In genomic region chr10:2214035-2214434, GRCh38 we compare ENCODE assay signal across 26 cellular contexts.
DNase-seq lines count a peak whose midpoint lies in the region; ATAC-seq and TF ChIP-seq lines count a peak whose summit lies in the region.
"Had no signal": no experiment of that assay in that cellular context is flagged by ENCODE, and none has a peak within 500 bp of the region (broad histone marks: within the 10 kb centered on the region; RNA-seq: fewer than 3 reads in every experiment).

No MANE protein-coding gene starts in this region.

- no peaks in the 10 kb centered on the region for H3K9me3 ChIP-seq in CD4-positive, alpha-beta T cell (ENCODE audit: control insufficient read depth, low read length)
- H3K9me3 ChIP-seq: left lung, pancreas, Peyer's patch, SK-N-SH, upper lobe of left lung had no signal

- no peak overlapping the region for H3K4me3 Mint-ChIP-seq in CD4-positive, alpha-beta T cell
- H3K4me3 Mint-ChIP-seq: activated CD4-positive, alpha-beta T cell treated with anti-CD3 and anti-CD28 coated beads, Interleukin-2, amount 10 ng/mL, durations not matched to agents 7 days and 5 days; activated naive CD8-positive, alpha-beta T cell; CD4-positive, CD25-positive, alpha-beta regulatory T cell; HFFc6; natural killer cell treated with Interleukin-12 subunit alpha and Interleukin-12 subunit beta and Interleukin-15 and Interleukin-18, amount 100 ng/mL, for 72 hours; T-helper 2 cell treated with Interferon-gamma antibody and Interleukin-4, amounts not matched to agents 5 μg/mL and 100 μg/mL, for 36 hours had no signal

- no peaks in the 10 kb centered on the region for H3K36me3 Mint-ChIP-seq in CD4-positive, alpha-beta T cell (ENCODE audit: low read depth)
- H3K36me3 Mint-ChIP-seq: activated naive CD8-positive, alpha-beta T cell; CD4-positive, CD25-positive, alpha-beta regulatory T cell; natural killer cell treated with Interleukin-12 subunit alpha and Interleukin-12 subunit beta and Interleukin-15 and Interleukin-18, amount 100 ng/mL, for 72 hours had no signal

- POLR2A ChIA-PET in CD4-positive, alpha-beta T cell (lab: Charles Lee): no interaction called here

- CTCF ChIA-PET in CD4-positive, alpha-beta T cell (lab: Charles Lee): no interaction called here

- DNase-seq in ACHN: peak; percentile 12
- DNase-seq in NCI-H460 (ENCODE audit: extremely low read depth, low read depth): peak; percentile 68
- DNase-seq in astrocyte of the hippocampus (ENCODE audit: low read depth, low spot score): peak; percentile 7
- peak; percentile 10 for DNase-seq in iris pigment epithelial cell (ENCODE audit: low read depth)
- DNase-seq in CD4-positive, alpha-beta T cell: no peak
- DNase-seq in GDM1 (lab: John Stamatoyannopoulos, UW): no peak
- DNase-seq in activated CD8-positive, alpha-beta memory T cell treated with anti-CD3 and anti-CD28 coated beads for 24 hours: no peak
- DNase-seq in AG08396 (ENCODE audit: low spot score): no peak
- DNase-seq: activated CD4-positive, alpha-beta T cell treated with anti-CD3 and anti-CD28 coated beads, Interleukin-2, amount 10 ng/mL, durations not matched to agents 7 days and 5 days; CD4-positive, CD25-positive, alpha-beta regulatory T cell; heart left ventricle; HFFc6; left lung; midbrain; NCI-H1436; NCI-H510A treated with DMSO at 0.1 percent for 48 hours; pancreas; Peyer's patch; right cardiac atrium; SK-N-SH; upper lobe of left lung; WERI-Rb-1 had no signal

- no peak overlapping the region for H3K27ac Mint-ChIP-seq in CD4-positive, alpha-beta T cell
- H3K27ac Mint-ChIP-seq: activated CD4-positive, alpha-beta T cell treated with anti-CD3 and anti-CD28 coated beads, Interleukin-2, amount 10 ng/mL, durations not matched to agents 7 days and 5 days; activated naive CD8-positive, alpha-beta T cell; activated T-helper 2 cell treated with anti-CD3 and anti-CD28 coated beads, Interferon-gamma antibody, Interleukin-2, Interleukin-4, amounts not matched to agents 10 μg/mL and 5 μg/mL and 100 μg/mL, durations not matched to agents 14 hours and 24 hours and 36 hours; CD4-positive, CD25-positive, alpha-beta regulatory T cell; HFFc6; natural killer cell treated with Interleukin-12 subunit alpha and Interleukin-12 subunit beta and Interleukin-15 and Interleukin-18, amount 100 ng/mL, for 72 hours; T-helper 2 cell treated with Interferon-gamma antibody and Interleukin-4, amounts not matched to agents 5 μg/mL and 100 μg/mL, for 36 hours had no signal

- H3K27ac ChIP-seq in CD4-positive, alpha-beta T cell (ENCODE audit: low read depth, low read length): no peak overlapping the region
- H3K27ac ChIP-seq: heart left ventricle, left lung, pancreas, Peyer's patch, upper lobe of left lung, WERI-Rb-1 had no signal

- no peak for ATAC-seq in CD4-positive, alpha-beta T cell (ENCODE audit: poor library complexity)
- ATAC-seq: heart left ventricle; left lung; natural killer cell treated with Interleukin-12 subunit alpha and Interleukin-12 subunit beta and Interleukin-15 and Interleukin-18, amount 100 ng/mL, for 72 hours; pancreas; right cardiac atrium had no signal

- no peak for TF ChIP-seq CTCF in CD4-positive, alpha-beta T cell (IDR thresholded peaks at IDR 0.05)

- no peaks in the 10 kb centered on the region for H3K4me1 Mint-ChIP-seq in CD4-positive, alpha-beta T cell (ENCODE audit: low read depth)
- H3K4me1 Mint-ChIP-seq: activated CD4-positive, alpha-beta T cell treated with anti-CD3 and anti-CD28 coated beads, Interleukin-2, amount 10 ng/mL, durations not matched to agents 7 days and 5 days; CD4-positive, CD25-positive, alpha-beta regulatory T cell had no signal

- H3K27me3 ChIP-seq in CD4-positive, alpha-beta T cell (ENCODE audit: control insufficient read depth, insufficient read depth, low read length): no peaks in the 10 kb centered on the region
- H3K27me3 ChIP-seq: pancreas, Peyer's patch, upper lobe of left lung had no signal

- intact Hi-C loops in CD4-positive, alpha-beta T cell (cut with DNase I, micrococcal nuclease): no loop called here

- in situ Hi-C loops in ACHN (cut with HindIII; ENCODE audit: low pct_ligation_motif_present, low pct_unique_long_range_greater_than_20kb, low sequenced_read_pairs): no loop called here

- H3K27me3 Mint-ChIP-seq in CD4-positive, alpha-beta T cell: peaks cover 18% of the 10 kb centered on the region
- H3K27me3 Mint-ChIP-seq: CD4-positive, CD25-positive, alpha-beta regulatory T cell had no signal

- H3K9me3 Mint-ChIP-seq in CD4-positive, alpha-beta T cell: no peaks in the 10 kb centered on the region
- H3K9me3 Mint-ChIP-seq: activated CD4-positive, alpha-beta T cell treated with anti-CD3 and anti-CD28 coated beads, Interleukin-2, amount 10 ng/mL, durations not matched to agents 7 days and 5 days; activated T-helper 2 cell treated with anti-CD3 and anti-CD28 coated beads, Interferon-gamma antibody, Interleukin-2, Interleukin-4, amounts not matched to agents 10 μg/mL and 5 μg/mL and 100 μg/mL, durations not matched to agents 14 hours and 24 hours and 36 hours; natural killer cell treated with Interleukin-12 subunit alpha and Interleukin-12 subunit beta and Interleukin-15 and Interleukin-18, amount 100 ng/mL, for 72 hours; T-helper 2 cell treated with Interferon-gamma antibody and Interleukin-4, amounts not matched to agents 5 μg/mL and 100 μg/mL, for 36 hours had no signal

Comparison
In these comparisons a context has a peak if more than half of its experiments do, and no peak if none do; other contexts are left out.
1. DNase-seq: peak in ACHN (single experiment), NCI-H460 (single experiment), astrocyte of the hippocampus (single experiment) and iris pigment epithelial cell (single experiment); none in CD4-positive, alpha-beta T cell (0 of 10), GDM1 (single experiment), activated CD8-positive, alpha-beta memory T cell treated with anti-CD3 and anti-CD28 coated beads for 24 hours (single experiment) and AG08396 (single experiment).